In genomic region chr1:150579110-150579954, GRCh38 we compare ENCODE assay signal across 8 cellular contexts. TPM values are rescaled to one million over a fixed set of nuclear protein-coding genes. Genes with fewer than 3 reads are reported as not detected.
DNase-seq lines count a peak whose midpoint lies in the region; ATAC-seq and TF ChIP-seq lines count a peak whose summit lies in the region.

Gene MCL1 (minus strand): TSS chr1:150579610. CDS start chr1:150579530, 80 bp downstream.

- no TSS peak for BruUV-seq in PC-9 (replicated peaks; lab: Mats Ljungman, UMichigan)

- H3K9ac ChIP-seq in mucosa of rectum (ENCODE audit: low read depth in 1 of 2, low read length in 2 of 2), result peak within 1 kb of the TSS; percentile 95 to 100

- peak within 1 kb of the TSS; percentile 73 for H3K4me3 ChIP-seq in PC-9
- H3K4me3 ChIP-seq in epithelial cell of proximal tubule (ENCODE audit: low read depth, low read length), result peak within 1 kb of the TSS; percentile 76
- H3K4me3 ChIP-seq in mucosa of rectum (ENCODE audit: low read length in 2 of 2), result peak within 1 kb of the TSS; percentile 84 to 94

- peak; percentile 85 for ATAC-seq in GM21529 (IDR thresholded peaks at IDR 0.05; ENCODE audit: unreplicated experiment)

- peak within 1 kb of the TSS; percentile 93 for H3K27ac ChIP-seq in PC-9
- H3K27ac ChIP-seq in mucosa of rectum (ENCODE audit: low read depth in 2 of 2, low read length in 2 of 2), result peak within 1 kb of the TSS; percentile 96 to 97

- peak within 1 kb of the TSS; percentile 95 for H3K4me2 ChIP-seq in PC-9

- DNase-seq in DMS114 treated with DMSO at 0.1 percent for 48 hours (lab: John Stamatoyannopoulos, UW; ENCODE audit: unreplicated experiment), result peak; percentile 96
- peak; percentile 90 for DNase-seq in PC-9
- DNase-seq in activated T-cell treated with anti-CD3 and anti-CD28 coated beads, Interleukin-2, amount 50 U/mL, for 1 hour, result peak; percentile 86
- DNase-seq in epithelial cell of proximal tubule (ENCODE audit: low read depth), result no peak
- peak; percentile 68 to 80 for DNase-seq in stimulated activated CD8-positive, alpha-beta memory T cell treated with anti-CD3 and anti-CD28 coated beads, Interleukin-4, amount 100 ng/mL, for 4 hours (ENCODE audit: low read depth in 2 of 2, low spot score in 1 of 2)

- POLR2A ChIA-PET in PC-9 (lab: Charles Lee; ENCODE audit: unreplicated experiment), result interaction anchor here (0.5 to 2.2 kb wide), 28 partner anchors 9 to 469 kb away, joined by 3 to 42 read pairs (median 6); partner anchors contain the start of genes CTSK, ENSA and GOLPH3L

- TF ChIP-seq EP300 in Ishikawa (IDR thresholded peaks at IDR 0.05; ENCODE audit: borderline replicate concordance), result no peak

- no peaks in the 10 kb centered on the region for H3K9me2 ChIP-seq in PC-9 (ENCODE audit: insufficient read depth)

- H3K9me3 ChIP-seq in PC-9 (ENCODE audit: insufficient read depth, low read depth) (no peaks in the 10 kb centered on the region), mucosa of rectum (ENCODE audit: control insufficient read depth in 2 of 2, low read length in 2 of 2) (no peaks in the 10 kb centered on the region)

- TF ChIP-seq CTCF in PC-9 (conservative IDR thresholded peaks at IDR 0.05) (no peak), epithelial cell of proximal tubule (conservative IDR thresholded peaks at IDR 0.05; ENCODE audit: low read depth, low read length) (peak; percentile 4)

- H3F3A ChIP-seq in PC-9 (ENCODE audit: insufficient read depth, low read depth), result peaks cover 53% of the 10 kb centered on the region

- peaks cover 48% of the 10 kb centered on the region for H4K20me1 ChIP-seq in PC-9 (ENCODE audit: insufficient read depth)

- H3K4me1 ChIP-seq in PC-9 (replicated peaks; ENCODE audit: insufficient read depth) (peaks cover 30% of the 10 kb centered on the region), mucosa of rectum (ENCODE audit: control insufficient read depth in 2 of 2, insufficient read depth in 2 of 2, low read length in 2 of 2) (peaks cover 24 to 36% of the 10 kb centered on the region in 2 donors)

- H3K36me3 ChIP-seq in PC-9 (ENCODE audit: low read depth), result peaks cover 48% of the 10 kb centered on the region
- peaks cover 32 to 33% of the 10 kb centered on the region in 2 donors for H3K36me3 ChIP-seq in mucosa of rectum (ENCODE audit: control insufficient read depth in 2 of 2, insufficient read depth in 2 of 2, low read length in 2 of 2)

- H3K27me3 ChIP-seq in PC-9 (ENCODE audit: insufficient read depth, low read depth) (no peaks in the 10 kb centered on the region), mucosa of rectum (ENCODE audit: control insufficient read depth in 2 of 2, insufficient read depth in 2 of 2, low read length in 2 of 2) (no peaks in the 10 kb centered on the region)

- H3K79me2 ChIP-seq in PC-9 (ENCODE audit: low read depth), result peaks cover 57% of the 10 kb centered on the region

- peak within 1 kb of the TSS; percentile 71 for H2AFZ ChIP-seq in PC-9

- TF ChIP-seq RAD21 in Ishikawa (IDR thresholded peaks at IDR 0.05; ENCODE audit: low read depth), result peak; percentile 8; the same call in 1 of the 2 replicates

- intact Hi-C loops in PC-9 (cut with micrococcal nuclease; ENCODE audit: unreplicated experiment), result loop anchor here (1.0 to 5.0 kb wide), 3 partner anchors 18 to 233 kb away; no protein-coding TSS in a partner anchor

- CTCF ChIA-PET in PC-9 (lab: Charles Lee), result interaction anchor here (0.5 to 2.3 kb wide), 5 partner anchors 16 to 331 kb away, joined by 3 to 35 read pairs (median 7); no protein-coding TSS in a partner anchor

TF ChIP-seq in Ishikawa, 13 proteins besides CTCF, POLR2A, EP300 and RAD21:
- TF ChIP-seq REST (IDR thresholded peaks at IDR 0.05; ENCODE audit: low read depth) (no peak), MAX (IDR thresholded peaks at IDR 0.05) (peak; percentile 12; the same call in 1 of the 2 replicates), CREB1 (IDR thresholded peaks at IDR 0.05; ENCODE audit: low read depth) (no peak), TCF12 (IDR thresholded peaks at IDR 0.05; ENCODE audit: low read depth) (peak; percentile 59), CEBPB (IDR thresholded peaks at IDR 0.05) (no peak), NFIC (IDR thresholded peaks at IDR 0.05) (0 out of 2 replicates have a peak, but pooled peaks have one; percentile 13), EGR1 (IDR thresholded peaks at IDR 0.05) (no peak), YY1 (IDR thresholded peaks at IDR 0.05; ENCODE audit: low read depth) (peak; percentile 76), TAF1 (IDR thresholded peaks at IDR 0.05; ENCODE audit: low read depth) (peak; percentile 99), TEAD4 (IDR thresholded peaks at IDR 0.05) (no peak), FOXM1 (IDR thresholded peaks at IDR 0.05; ENCODE audit: borderline replicate concordance, low read depth) (no peak), USF1 (IDR thresholded peaks at IDR 0.05) (0 out of 2 replicates have a peak, but pooled peaks have one; percentile 17), ZBTB7A (IDR thresholded peaks at IDR 0.05; ENCODE audit: low read depth) (peak; percentile 75; the same call in 1 of the 2 replicates)
TF ChIP-seq in Ishikawa: peak in this region for 7.

RNA-seq across cellular contexts. Expression of gene MCL1, which starts in this region (rescaled TPM):
- total RNA-seq in PC-9 (2021), result 145 and 178 TPM in 2 replicates
- 144 and 162 TPM in 2 replicates for total RNA-seq in epithelial cell of proximal tubule
